In the genomic region with DNA sequence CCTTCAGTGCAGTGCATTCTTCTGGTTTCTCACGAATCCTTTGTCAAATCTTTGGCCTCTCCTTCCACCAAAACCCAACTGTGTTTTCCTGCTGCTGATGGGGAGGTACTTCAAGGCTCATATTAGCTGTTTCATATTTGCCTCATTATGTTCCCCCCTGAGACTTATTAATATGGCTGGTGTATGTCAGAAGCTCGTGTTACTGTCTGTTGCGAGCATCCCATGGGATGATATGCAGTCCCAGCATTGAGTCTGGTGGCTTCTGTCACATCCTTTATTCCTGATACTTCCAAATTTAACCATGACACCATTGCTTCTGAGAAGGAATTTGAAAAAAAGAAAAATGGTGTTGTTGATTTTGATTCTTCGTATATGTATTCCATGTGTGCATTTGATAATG, we compare ENCODE assay signal across 24 cellular contexts.
"Had no signal": no experiment of that assay in that cellular context is flagged by ENCODE, and none has a peak within 500 bp of the region (broad histone marks: within the 10 kb centered on the region; RNA-seq: fewer than 3 reads in every experiment).

No MANE protein-coding gene starts in this region.

- H3K4me1 ChIP-seq: left lung, prostate gland, right atrium auricular region, suprapubic skin, transverse colon, upper lobe of right lung, uterus had no signal

- H3K36me3 ChIP-seq: left lung, prostate gland, right atrium auricular region, suprapubic skin, upper lobe of right lung, uterus had no signal

- H3K9me3 ChIP-seq: left lung, prostate gland, right atrium auricular region, suprapubic skin, transverse colon, uterus had no signal

- ATAC-seq: effector memory CD8-positive, alpha-beta T cell; left cardiac atrium; left lung; naive thymus-derived CD4-positive, alpha-beta T cell; sciatic nerve; stimulated activated naive CD8-positive, alpha-beta T cell treated with anti-CD3 and anti-CD28 coated beads, Interleukin-15, amount 100 ng/mL, for 72 hours; upper lobe of right lung had no signal

- H3K4me3 ChIP-seq: hepatocyte, left lung, prostate gland, right atrium auricular region, smooth muscle cell, suprapubic skin, transverse colon, upper lobe of right lung, uterus had no signal

- H3K27me3 ChIP-seq: hepatocyte, left lung, right atrium auricular region, suprapubic skin, transverse colon, upper lobe of right lung, uterus had no signal

- DNase-seq: cortex of kidney; effector memory CD8-positive, alpha-beta T cell; head of caudate nucleus; left cardiac atrium; left lung; mesendoderm; midbrain; naive thymus-derived CD4-positive, alpha-beta T cell; nucleus accumbens; stimulated activated CD4-positive, alpha-beta T cell treated with anti-CD3 and anti-CD28 coated beads, Interleukin-12 subunit alpha, Interleukin-12 subunit beta, amount 100 ng/mL, for 4 hours; stimulated activated CD4-positive, alpha-beta T cell treated with anti-CD3 and anti-CD28 coated beads, Interleukin-1b, Interleukin-23, amount 100 ng/mL, for 48 hours; stimulated activated CD4-positive, alpha-beta T cell treated with anti-CD3 and anti-CD28 coated beads, Interleukin-4, amount 100 ng/mL, for 1 hour; stimulated activated CD8-positive, alpha-beta memory T cell treated with anti-CD3 and anti-CD28 coated beads, Interleukin-4, amount 100 ng/mL, for 48 hours; stimulated activated naive CD4-positive, alpha-beta T cell; stimulated activated naive CD8-positive, alpha-beta T cell treated with anti-CD3 and anti-CD28 coated beads, Interleukin-15, amount 100 ng/mL, for 72 hours; transverse colon; upper lobe of right lung; uterus had no signal
